In the genomic region with DNA sequence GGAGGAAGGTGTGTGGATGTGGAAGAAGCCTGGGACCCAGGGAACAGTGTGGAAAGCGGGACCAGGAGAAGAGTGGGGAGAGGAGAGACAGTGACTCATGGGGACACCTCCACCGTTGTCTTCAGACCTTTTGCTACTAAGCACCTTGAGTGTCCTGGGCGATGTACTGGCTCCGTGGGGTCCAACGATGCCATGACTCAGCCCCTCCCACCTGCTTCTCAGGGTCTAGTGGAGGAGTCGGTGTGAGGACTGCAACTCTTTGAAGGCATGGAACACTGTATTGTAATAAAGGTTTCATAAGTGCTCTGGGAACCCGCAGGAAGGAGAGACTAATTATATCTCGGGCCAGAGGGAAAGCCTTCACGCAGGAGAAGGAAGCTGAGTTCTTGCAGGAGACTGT, we compare ENCODE assay signal across 16 cellular contexts.
DNase-seq lines count a peak whose midpoint lies in the region; ATAC-seq and TF ChIP-seq lines count a peak whose summit lies in the region.
"Had no signal": no experiment of that assay in that cellular context is flagged by ENCODE, and none has a peak within 500 bp of the region (broad histone marks: within the 10 kb centered on the region; RNA-seq: fewer than 3 reads in every experiment).

No MANE protein-coding gene starts in this region.

- intact Hi-C loops in Right ventricle myocardium superior (cut with DNase I) = no loop called here
- intact Hi-C loops in cardiac septum (cut with DNase I) = no loop called here
- intact Hi-C loops in natural killer cell (cut with micrococcal nuclease) = no loop called here
- intact Hi-C loops in aorta (cut with DNase I) = no loop called here

- no peaks in the 10 kb centered on the region for H3K9me3 Mint-ChIP-seq in natural killer cell treated with Interleukin-12 subunit alpha and Interleukin-12 subunit beta and Interleukin-15 and Interleukin-18, amount 100 ng/mL, for 72 hours
- H3K9me3 Mint-ChIP-seq in natural killer cell (no peaks in the 10 kb centered on the region), nephron (no peaks in the 10 kb centered on the region)

- H3K4me1 ChIP-seq in aorta (ENCODE audit: control insufficient read depth in 1 of 2, insufficient read depth in 2 of 2, low read length in 2 of 2) = no peaks in the 10 kb centered on the region
- H3K4me1 ChIP-seq: BLaER1, Caco-2 had no signal

- no peak overlapping the region for H3K4me3 ChIP-seq in aorta (ENCODE audit: low read length in 2 of 2)
- H3K4me3 ChIP-seq: BLaER1 had no signal

- WGBS in aorta, 2 donors = 57 to 62% methylated on average over 9 of the region's 9 CpGs

- H3K36me3 ChIP-seq in aorta (ENCODE audit: control insufficient read depth in 1 of 2, insufficient read depth in 2 of 2, low read length in 1 of 2) = no peaks in the 10 kb centered on the region
- H3K36me3 ChIP-seq: BLaER1 had no signal

- DNase-seq in Right ventricle myocardium superior (no peak), cardiac septum (ENCODE audit: low spot score) (no peak), natural killer cell (no peak), aorta (no peak), midbrain (lab: John Stamatoyannopoulos, UW) (no peak)
- DNase-seq in natural killer cell treated with Interleukin-12 subunit alpha and Interleukin-12 subunit beta and Interleukin-15 and Interleukin-18, amount 100 ng/mL, for 72 hours (ENCODE audit: low spot score) = no peak
- no peak for DNase-seq in activated CD4-positive, alpha-beta T cell treated with anti-CD3 and anti-CD28 coated beads for 48 hours
- DNase-seq: 8988T; AML-193; Caco-2; CD8-positive, alpha-beta memory T cell; DND-41; GDM1; HCEC 1CT had no signal

- H3K4me3 Mint-ChIP-seq in natural killer cell treated with Interleukin-12 subunit alpha and Interleukin-12 subunit beta and Interleukin-15 and Interleukin-18, amount 100 ng/mL, for 72 hours = no peak overlapping the region
- H3K4me3 Mint-ChIP-seq in natural killer cell (no peak overlapping the region), nephron (peak overlapping the region in 2 of 3 experiments; percentile 27 to 29)
- H3K4me3 Mint-ChIP-seq: CD8-positive, alpha-beta memory T cell had no signal

- H3K27ac ChIP-seq in aorta (ENCODE audit: low read depth in 1 of 2, low read length in 2 of 2) = no peak overlapping the region
- H3K27ac ChIP-seq: BLaER1 had no signal

- no peaks in the 10 kb centered on the region for H3K27me3 ChIP-seq in aorta (ENCODE audit: control insufficient read depth in 1 of 2, insufficient read depth in 2 of 2, low read length in 1 of 2)
- H3K27me3 ChIP-seq: BLaER1 had no signal

- ATAC-seq in Right ventricle myocardium superior (ENCODE audit: poor library complexity) (peak; percentile 34), natural killer cell (no peak), aorta (ENCODE audit: low FRiP score) (peak; percentile 34)
- ATAC-seq in natural killer cell treated with Interleukin-12 subunit alpha and Interleukin-12 subunit beta and Interleukin-15 and Interleukin-18, amount 100 ng/mL, for 72 hours = peak; percentile 35 to 46

- no peaks in the 10 kb centered on the region for H3K4me1 Mint-ChIP-seq in natural killer cell treated with Interleukin-12 subunit alpha and Interleukin-12 subunit beta and Interleukin-15 and Interleukin-18, amount 100 ng/mL, for 72 hours (ENCODE audit: low read depth in 2 of 2)
- H3K4me1 Mint-ChIP-seq in natural killer cell (no peaks in the 10 kb centered on the region), nephron (peaks cover 56% of the 10 kb centered on the region)
- H3K4me1 Mint-ChIP-seq: CD8-positive, alpha-beta memory T cell had no signal

- no peaks in the 10 kb centered on the region for H3K36me3 Mint-ChIP-seq in natural killer cell treated with Interleukin-12 subunit alpha and Interleukin-12 subunit beta and Interleukin-15 and Interleukin-18, amount 100 ng/mL, for 72 hours
- H3K36me3 Mint-ChIP-seq in natural killer cell = no peaks in the 10 kb centered on the region
- no peaks in the 10 kb centered on the region for H3K36me3 Mint-ChIP-seq in nephron (ENCODE audit: low read depth)

- no peak overlapping the region for H3K27ac Mint-ChIP-seq in natural killer cell treated with Interleukin-12 subunit alpha and Interleukin-12 subunit beta and Interleukin-15 and Interleukin-18, amount 100 ng/mL, for 72 hours
- H3K27ac Mint-ChIP-seq in natural killer cell (no peak overlapping the region), nephron (peak overlapping the region; percentile 76 to 90 (median 82))
- H3K27ac Mint-ChIP-seq: CD8-positive, alpha-beta memory T cell had no signal

- peaks cover 14 to 34% of the 10 kb centered on the region in 2 donors for H3K27me3 Mint-ChIP-seq in natural killer cell treated with Interleukin-12 subunit alpha and Interleukin-12 subunit beta and Interleukin-15 and Interleukin-18, amount 100 ng/mL, for 72 hours
- H3K27me3 Mint-ChIP-seq in natural killer cell (ENCODE audit: low read depth in 2 of 2) (peaks cover 6 to 12% of the 10 kb centered on the region in 2 donors), nephron (ENCODE audit: low read depth) (no peaks in the 10 kb centered on the region)

- no peaks in the 10 kb centered on the region for H3K9me3 ChIP-seq in aorta (ENCODE audit: control insufficient read depth, low read length)
- H3K9me3 ChIP-seq: BLaER1, Caco-2 had no signal

- TF ChIP-seq CTCF in natural killer cell (IDR thresholded peaks at IDR 0.05) = no peak
- no peak for TF ChIP-seq CTCF in nephron (IDR thresholded peaks at IDR 0.05; ENCODE audit: unreplicated experiment in 3 of 3)

Comparison
In these comparisons a context has a peak if more than half of its experiments do, and no peak if none do; other contexts are left out.
1. ATAC-seq: peak in Right ventricle myocardium superior (single experiment), natural killer cell treated with Interleukin-12 subunit alpha and Interleukin-12 subunit beta and Interleukin-15 and Interleukin-18, amount 100 ng/mL, for 72 hours (2 of 2) and aorta (single experiment); none in natural killer cell (0 of 3).
2. H3K27ac Mint-ChIP-seq: peak in nephron (3 of 3); none in natural killer cell treated with Interleukin-12 subunit alpha and Interleukin-12 subunit beta and Interleukin-15 and Interleukin-18, amount 100 ng/mL, for 72 hours (0 of 2) and natural killer cell (0 of 2).
3. H3K4me3 Mint-ChIP-seq: peak in nephron (2 of 3); none in natural killer cell treated with Interleukin-12 subunit alpha and Interleukin-12 subunit beta and Interleukin-15 and Interleukin-18, amount 100 ng/mL, for 72 hours (single experiment) and natural killer cell (single experiment).